ENCODE assay signal across 10 cellular contexts in genomic region chr15:28191832-28192231, GRCh38.
DNase-seq lines count a peak whose midpoint lies in the region; ATAC-seq, FAIRE-seq and TF ChIP-seq lines count a peak whose summit lies in the region.
"Had no signal": no experiment of that assay in that cellular context is flagged by ENCODE, and none has a peak within 500 bp of the region (broad histone marks: within the 10 kb centered on the region; RNA-seq: fewer than 3 reads in every experiment).

No MANE protein-coding gene starts in this region.

- H3K4me1 ChIP-seq in GM23338 (ENCODE audit: insufficient read depth) (no peaks in the 10 kb centered on the region), adrenal gland (replicated peaks in 1 of 2) (peaks cover 0 to 8% of the 10 kb centered on the region in 2 donors), right atrium auricular region (no peaks in the 10 kb centered on the region)

- H3K9me3 ChIP-seq in adrenal gland (replicated peaks in 1 of 3) (no peaks in the 10 kb centered on the region), right atrium auricular region (no peaks in the 10 kb centered on the region)

- H3K4me3 ChIP-seq in GM23338 (no peak overlapping the region), adrenal gland (no peak overlapping the region), right atrium auricular region (no peak overlapping the region)

- no peak overlapping the region for H3K4me2 ChIP-seq in GM23338

- no peak overlapping the region for H3K27ac ChIP-seq in GM23338 (ENCODE audit: low read depth)
- H3K27ac ChIP-seq in adrenal gland = peak overlapping the region in 1 of 5 donors; percentile 10
- peak overlapping the region in 1 of 2 donors; percentile 7 for H3K27ac ChIP-seq in right atrium auricular region

- no peaks in the 10 kb centered on the region for H3K9me3 Mint-ChIP-seq in GM23338

- H3K27me3 Mint-ChIP-seq in GM23338 (ENCODE audit: insufficient read depth, low read depth, poor library complexity) = peaks cover 4% of the 10 kb centered on the region

- ATAC-seq in GM23338 (peak; percentile 73), HG03025 (IDR thresholded peaks at IDR 0.05; ENCODE audit: low FRiP score, unreplicated experiment) (no peak), HG02798 (IDR thresholded peaks at IDR 0.05; ENCODE audit: poor library complexity, unreplicated experiment) (no peak)

- H3K36me3 Mint-ChIP-seq in GM23338 (ENCODE audit: low read depth) = peaks cover 65% of the 10 kb centered on the region

- no peak for TF ChIP-seq POLR2A in adrenal gland (IDR thresholded peaks at IDR 0.05)

- H3K4me3 Mint-ChIP-seq in GM23338 = no peak overlapping the region

- DNase-seq in GM23338 (ENCODE audit: low spot score) (peak; percentile 40), adrenal gland (peak; percentile 56 to 92 (median 70)), right atrium auricular region (ENCODE audit: low spot score) (peak; percentile 72), renal cortical epithelial cell (ENCODE audit: low read depth) (peak; percentile 82), D721Med (ENCODE audit: insufficient read length, low spot score) (no peak)
- DNase-seq in activated CD4-positive, alpha-beta T cell treated with anti-CD3 and anti-CD28 coated beads for 1 hour = no peak
- DNase-seq: cortex of kidney; stimulated activated CD4-positive, alpha-beta T cell treated with anti-CD3 and anti-CD28 coated beads, Interleukin-2, amount 100 ng/mL, for 24 hours had no signal

- H3K27me3 ChIP-seq in GM23338 (ENCODE audit: insufficient read depth) = no peaks in the 10 kb centered on the region
- H3K27me3 ChIP-seq in adrenal gland = no peaks in the 10 kb centered on the region
- H3K27me3 ChIP-seq in right atrium auricular region = no peaks in the 10 kb centered on the region

- TF ChIP-seq CTCF in GM23338 (conservative IDR thresholded peaks at IDR 0.05; ENCODE audit: low read depth in 2 of 2) = peak; percentile 15 to 43; a peak in 2 of 4 replicates
- peak; percentile 22 to 57 (median 49) for TF ChIP-seq CTCF in adrenal gland (IDR thresholded peaks at IDR 0.05)
- peak; percentile 24 to 64 for TF ChIP-seq CTCF in right atrium auricular region (IDR thresholded peaks at IDR 0.05)
- TF ChIP-seq CTCF in D721Med (IDR thresholded peaks at IDR 0.05; ENCODE audit: insufficient read depth, missing control alignments) = no peak

- H3K9me2 ChIP-seq in GM23338 (ENCODE audit: insufficient read depth) = no peaks in the 10 kb centered on the region

- intact Hi-C loops in adrenal gland (cut with DNase I) = no loop called here

- H3K4me1 Mint-ChIP-seq in GM23338 = peaks cover 7% of the 10 kb centered on the region

- peaks cover 29% of the 10 kb centered on the region for H3K36me3 ChIP-seq in GM23338 (ENCODE audit: insufficient read depth)
- H3K36me3 ChIP-seq in adrenal gland (replicated peaks in 1 of 2) = peaks cover 0 to 49% of the 10 kb centered on the region in 2 donors
- H3K36me3 ChIP-seq in right atrium auricular region = peaks cover 34% of the 10 kb centered on the region

- no peaks in the 10 kb centered on the region for H3F3A ChIP-seq in GM23338 (replicated peaks; ENCODE audit: low read depth)

- H4K20me1 ChIP-seq in GM23338 (replicated peaks; ENCODE audit: insufficient read depth) = no peaks in the 10 kb centered on the region; the same call in none of the 2 replicates

- H3K27ac Mint-ChIP-seq in GM23338 = no peak overlapping the region

- no peaks in the 10 kb centered on the region; the same call in 1 of the 2 replicates for H3K79me2 ChIP-seq in GM23338 (replicated peaks; ENCODE audit: insufficient read depth)

- 50 to 73% (median 64%) methylated on average over 13 to 15 of the region's 15 CpGs for WGBS in adrenal gland, 4 donors

- no peak overlapping the region for H2AFZ ChIP-seq in GM23338

- no peak for FAIRE-seq in D721Med (lab: Jason Lieb, UNC)

TF ChIP-seq in GM23338, 12 proteins besides CTCF, POLR2A, EP300 and RAD21:
- no peak for TF ChIP-seq ZNF114 (CRISPR knock-in tag; IDR thresholded peaks at IDR 0.05)

Comparison
In these comparisons a context has a peak if more than half of its experiments do, and no peak if none do; other contexts are left out.
1. DNase-seq: peak in GM23338 (single experiment), adrenal gland (7 of 7), right atrium auricular region (single experiment) and renal cortical epithelial cell (single experiment); none in D721Med (single experiment) and activated CD4-positive, alpha-beta T cell treated with anti-CD3 and anti-CD28 coated beads for 1 hour (single experiment).